Comparison of ENCODE assay signal across 1 cellular context in the genomic region with DNA sequence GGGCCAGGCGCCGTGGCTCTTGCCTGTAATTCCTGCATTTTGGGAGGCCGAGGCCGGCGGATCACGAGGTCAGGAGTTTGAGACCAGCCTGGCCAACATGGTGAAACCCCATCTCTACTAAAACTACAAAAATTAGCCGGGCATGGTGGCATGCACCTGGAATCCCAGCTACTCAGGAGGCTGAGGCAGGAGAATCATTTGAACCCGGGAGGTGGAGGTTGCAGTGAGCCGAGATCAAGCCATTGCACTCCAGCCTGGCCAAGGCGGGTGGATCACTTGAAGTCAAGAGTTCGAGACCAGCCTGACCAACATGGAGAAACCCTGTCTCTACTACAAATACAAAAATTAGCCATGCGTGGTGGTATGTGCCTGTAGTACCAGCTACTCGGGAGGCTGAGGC. TPM values are rescaled to one million over a fixed set of nuclear protein-coding genes. Genes with fewer than 3 reads are reported as not detected.
"Had no signal": no experiment of that assay in that cellular context is flagged by ENCODE, and none has a peak within 500 bp of the region (broad histone marks: within the 10 kb centered on the region; RNA-seq: fewer than 3 reads in every experiment).

No MANE protein-coding gene starts in this region.

RNA-seq across cellular contexts. Expression of a gene that starts 12.7 kb away (rescaled TPM):
- total RNA-seq: natural killer cell treated with Interleukin-12 subunit alpha and Interleukin-12 subunit beta and Interleukin-15 and Interleukin-18, amount 100 ng/mL, for 72 hours had no signal
